Comparison of ENCODE assay signal across 8 cellular contexts in genomic region chr11:119121811-119122124, GRCh38. TPM values are rescaled to one million over a fixed set of nuclear protein-coding genes. Genes with fewer than 3 reads are reported as not detected.
A peak's percentile ranks its signal among the peaks of the same experiment; 100 is the strongest.
DNase-seq lines count a peak whose midpoint lies in the region; ATAC-seq and TF ChIP-seq lines count a peak whose summit lies in the region.

No MANE protein-coding gene starts in this region.

- H3K9me3 Mint-ChIP-seq in endothelial cell (ENCODE audit: unreplicated experiment) = no peaks in the 10 kb centered on the region

- H3K27me3 ChIP-seq in MG63 (no peaks in the 10 kb centered on the region), prostate gland (replicated peaks; ENCODE audit: insufficient read depth) (no peaks in the 10 kb centered on the region)

- H3K4me3 Mint-ChIP-seq in endothelial cell (ENCODE audit: unreplicated experiment) = peak overlapping the region; percentile 95

- peak; percentile 1 for ATAC-seq in GM19372 (IDR thresholded peaks at IDR 0.05; ENCODE audit: low read depth, unreplicated experiment)

- H3K4me3 ChIP-seq in MG63 (peak overlapping the region; percentile 87), prostate gland (peak overlapping the region; percentile 79 to 88)

- peaks cover 21% of the 10 kb centered on the region for H3K4me1 Mint-ChIP-seq in endothelial cell (ENCODE audit: unreplicated experiment)

- intact Hi-C loops in prostate gland (cut with DNase I) = no loop called here

- DNase-seq in MG63 (no peak), endothelial cell (ENCODE audit: low spot score) (no peak), prostate gland (ENCODE audit: low spot score) (no peak), GM03348 (ENCODE audit: low spot score) (no peak), SIG-M5 treated with dmso at 0.1 percent for 504 hours (lab: John Stamatoyannopoulos, UW; ENCODE audit: unreplicated experiment) (no peak), NCI-H526 (lab: John Stamatoyannopoulos, UW) (no peak), KBM-7 (no peak)

- H3K36me3 Mint-ChIP-seq in endothelial cell (ENCODE audit: low read depth, unreplicated experiment) = peaks cover 17% of the 10 kb centered on the region

- H3K27ac ChIP-seq in prostate gland = peak overlapping the region; percentile 68 to 77

- H3K9me3 ChIP-seq in MG63 (no peaks in the 10 kb centered on the region), prostate gland (no peaks in the 10 kb centered on the region)

- H3K4me1 ChIP-seq in prostate gland (replicated peaks) = peaks cover 8% of the 10 kb centered on the region

- H3K27me3 Mint-ChIP-seq in endothelial cell (ENCODE audit: unreplicated experiment) = peaks cover 7% of the 10 kb centered on the region

- peaks cover 11% of the 10 kb centered on the region; the same call in 1 of the 2 replicates for H3K36me3 ChIP-seq in MG63
- no peaks in the 10 kb centered on the region for H3K36me3 ChIP-seq in prostate gland

- peak overlapping the region; percentile 55 for H3K27ac Mint-ChIP-seq in endothelial cell (ENCODE audit: unreplicated experiment)

- in situ Hi-C loops in KBM-7 (cut with MboI; ENCODE audit: low pct_unique_long_range_greater_than_20kb, low sequenced_read_pairs) = no loop called here

- no peak for TF ChIP-seq POLR2A in prostate gland (IDR thresholded peaks at IDR 0.05)

- under 1% methylated on average over 19 of the region's 20 CpGs for WGBS in prostate gland

- TF ChIP-seq CTCF in endothelial cell (IDR thresholded peaks at IDR 0.05; ENCODE audit: unreplicated experiment) = no peak
- TF ChIP-seq CTCF in prostate gland (IDR thresholded peaks at IDR 0.05) = no peak

RNA-seq across cellular contexts. Expression of gene HINFP, which starts 0.4 kb away (rescaled TPM):
- total RNA-seq in MG63 (2014; rRNA removed; shearing (Covaris generic); ENCODE audit: low replicate concordance) = 8.3 and 27.5 TPM in 2 replicates
- 33.6 TPM for total RNA-seq in endothelial cell (ENCODE audit: unreplicated experiment)
- 10 to 100 TPM; 22.1 to 41.7 TPM for total RNA-seq in prostate gland

RNA-seq across cellular contexts. Expression of gene C2CD2L, which starts 14.6 kb away (rescaled TPM):
- total RNA-seq in MG63 (2014; rRNA removed; shearing (Covaris generic); ENCODE audit: low replicate concordance) = 2.9 and 5.1 TPM in 2 replicates
- total RNA-seq in endothelial cell (ENCODE audit: unreplicated experiment) = 11.7 TPM
- 1 to 10 TPM; 5.1 to 9.0 TPM for total RNA-seq in prostate gland

RNA-seq across cellular contexts. Expression of gene DPAGT1, which starts 20.1 kb away (rescaled TPM):
- total RNA-seq in MG63 (2014; rRNA removed; shearing (Covaris generic); ENCODE audit: low replicate concordance) = 7.9 and 18.4 TPM in 2 replicates
- total RNA-seq in endothelial cell (ENCODE audit: unreplicated experiment) = 53.2 TPM
- 10 to 100 TPM; 39.6 to 49.6 TPM for total RNA-seq in prostate gland

RNA-seq across cellular contexts. Expression of gene ABCG4, which starts 27.1 kb away (rescaled TPM):
- not detected in 2 replicates for total RNA-seq in MG63 (2014; rRNA removed; shearing (Covaris generic); ENCODE audit: low replicate concordance)
- total RNA-seq in endothelial cell (ENCODE audit: unreplicated experiment) (0.10 TPM), prostate gland (under 1 TPM in 1 of 2 donors, not detected in 1; 0.85 TPM)

RNA-seq across cellular contexts. Expression of gene HMBS, which starts 37.1 kb away (rescaled TPM):
- total RNA-seq in MG63 (2014; rRNA removed; shearing (Covaris generic); ENCODE audit: low replicate concordance) = 35.5 and 54.7 TPM in 2 replicates
- 13.6 TPM for total RNA-seq in endothelial cell (ENCODE audit: unreplicated experiment)
- 10 to 100 TPM in 1 of 2 donors, 1 to 10 TPM in 1; 9.2 to 14.3 TPM for total RNA-seq in prostate gland
